15 cellular contexts compared by ENCODE assay signal in the genomic region with DNA sequence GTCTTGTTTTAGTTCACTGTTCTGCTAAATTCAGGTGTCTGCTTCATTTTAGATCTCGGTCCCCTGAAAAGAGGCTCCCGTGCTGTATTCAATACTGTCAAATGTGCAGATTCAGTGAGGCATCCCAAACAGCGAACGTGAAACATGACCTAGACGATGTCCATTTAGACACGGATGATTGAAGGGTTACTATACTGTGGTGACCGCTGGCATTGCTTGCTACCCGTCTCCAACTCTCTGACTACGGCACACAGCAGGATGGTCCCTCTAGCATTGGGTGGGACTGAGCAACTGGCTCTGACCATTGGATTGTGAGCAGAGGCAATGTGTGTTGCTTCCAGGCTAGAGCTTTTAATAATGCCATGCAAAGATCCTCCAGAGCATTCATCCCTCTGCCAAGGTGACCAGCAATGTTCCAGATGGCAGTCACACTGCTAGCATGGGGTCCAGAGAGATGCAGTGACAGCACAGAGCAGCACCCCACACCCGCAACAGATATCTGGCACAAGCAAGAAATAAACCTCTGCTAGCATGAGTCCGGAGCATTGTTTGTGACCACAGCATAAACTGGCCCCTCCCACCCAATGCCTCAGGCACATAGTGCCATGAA. TPM values are rescaled to one million over a fixed set of nuclear protein-coding genes. Genes with fewer than 3 reads are reported as not detected.
"Had no signal": no experiment of that assay in that cellular context is flagged by ENCODE, and none has a peak within 500 bp of the region (broad histone marks: within the 10 kb centered on the region; RNA-seq: fewer than 3 reads in every experiment).

No MANE protein-coding gene starts in this region.

- DNase-seq: activated CD4-positive, alpha-beta T cell treated with anti-CD3 and anti-CD28 coated beads, Interleukin-2, amount 50 U/mL, for 1 hour; activated naive CD4-positive, alpha-beta T cell treated with Interleukin-2 at 50 U/mL for 16 hours; anterior cingulate cortex; pancreas; stimulated activated CD4-positive, alpha-beta T cell treated with anti-CD3 and anti-CD28 coated beads, Interleukin-2, amount 100 ng/mL, for 48 hours; T-cell; T-helper 9 cell had no signal

- H3K27ac ChIP-seq: breast epithelium, pancreas had no signal

- H3K9me3 ChIP-seq: breast epithelium, pancreas had no signal

- H3K36me3 ChIP-seq: breast epithelium, pancreas had no signal

- H3K4me3 ChIP-seq: breast epithelium, dorsolateral prefrontal cortex, pancreas had no signal

- H3K27me3 ChIP-seq: breast epithelium, dorsolateral prefrontal cortex, pancreas had no signal

- H3K4me1 ChIP-seq: breast epithelium, pancreas had no signal

- ATAC-seq: activated CD4-positive, CD25-positive, alpha-beta regulatory T cell treated with anti-CD3 and anti-CD28 coated beads, Interleukin-2, amount 50 U/mL, for 24 hours; activated T-helper 17 cell treated with anti-CD3 and anti-CD28 coated beads, Interleukin-2, amount 50 U/mL, for 72 hours; esophagus mucosa; stimulated activated memory B cell treated with anti-CD40 and anti-IgM and Interleukin-4, amounts not matched to agents 10 μg/mL and 1 μg/mL and 100 μg/mL, for 72 hours; T-cell had no signal

RNA-seq across cellular contexts. Expression of gene METTL24, which starts 9.1 kb away (rescaled TPM):
- total RNA-seq: activated T-helper 17 cell treated with anti-CD3 and anti-CD28 coated beads, Interleukin-2, amount 50 U/mL, for 72 hours; esophagus mucosa; fibroblast of villous mesenchyme; myocyte had no signal
